ENCODE assay signal across 10 cellular contexts in genomic region chr19:38255759-38256052, GRCh38. TPM values are rescaled to one million over a fixed set of nuclear protein-coding genes. Genes with fewer than 3 reads are reported as not detected.
DNase-seq lines count a peak whose midpoint lies in the region; ATAC-seq, FAIRE-seq and TF ChIP-seq lines count a peak whose summit lies in the region.
"Had no signal": no experiment of that assay in that cellular context is flagged by ENCODE, and none has a peak within 500 bp of the region (broad histone marks: within the 10 kb centered on the region; RNA-seq: fewer than 3 reads in every experiment).

No MANE protein-coding gene starts in this region.

- H3K4me3 ChIP-seq in BLaER1 = peak overlapping the region; percentile 75
- H3K4me3 ChIP-seq in SJSA1 = peak overlapping the region; percentile 31; the same call in 1 of the 2 replicates
- H3K4me3 ChIP-seq in fibroblast of pulmonary artery (replicated peaks; ENCODE audit: low read depth, low read length) = peak overlapping the region; percentile 58

- H3K4me1 ChIP-seq in BLaER1 = peaks cover 62% of the 10 kb centered on the region
- H3K4me1 ChIP-seq in SJSA1 (replicated peaks) = peaks cover 39% of the 10 kb centered on the region

- no peak for ATAC-seq in GM19324 (IDR thresholded peaks at IDR 0.05; ENCODE audit: low FRiP score, unreplicated experiment)

- no peaks in the 10 kb centered on the region for H3K36me3 Mint-ChIP-seq in osteocyte (ENCODE audit: unreplicated experiment)
- H3K36me3 Mint-ChIP-seq: activated naive CD4-positive, alpha-beta T cell treated with anti-CD3 and anti-CD28 coated beads, Interleukin-2, amount 50 U/mL, for 24 hours had no signal

- peak overlapping the region; percentile 85 for H3K27ac ChIP-seq in BLaER1
- H3K27ac ChIP-seq in SJSA1 = no peak overlapping the region

- H4K20me1 ChIP-seq in BLaER1 = no peaks in the 10 kb centered on the region

- no peaks in the 10 kb centered on the region for H3K27me3 Mint-ChIP-seq in osteocyte (ENCODE audit: unreplicated experiment)

- H3K4me3 Mint-ChIP-seq in osteocyte (ENCODE audit: unreplicated experiment) = peak overlapping the region; percentile 71
- H3K4me3 Mint-ChIP-seq: activated naive CD4-positive, alpha-beta T cell treated with anti-CD3 and anti-CD28 coated beads, Interleukin-2, amount 50 U/mL, for 24 hours had no signal

- peaks cover 46% of the 10 kb centered on the region for H3K4me1 Mint-ChIP-seq in osteocyte (ENCODE audit: unreplicated experiment)
- H3K4me1 Mint-ChIP-seq: activated naive CD4-positive, alpha-beta T cell treated with anti-CD3 and anti-CD28 coated beads, Interleukin-2, amount 50 U/mL, for 24 hours had no signal

- H3K36me3 ChIP-seq in BLaER1 = no peaks in the 10 kb centered on the region
- no peaks in the 10 kb centered on the region for H3K36me3 ChIP-seq in SJSA1

- no peak for TF ChIP-seq POLR2A in H54 (IDR thresholded peaks at IDR 0.05; ENCODE audit: low read depth, low read length)

- peak overlapping the region; percentile 83 for H3K9ac ChIP-seq in BLaER1

- peak overlapping the region; percentile 85 for H3K27ac Mint-ChIP-seq in osteocyte (ENCODE audit: unreplicated experiment)
- H3K27ac Mint-ChIP-seq: activated naive CD4-positive, alpha-beta T cell treated with anti-CD3 and anti-CD28 coated beads, Interleukin-2, amount 50 U/mL, for 24 hours had no signal

- H3K27me3 ChIP-seq in BLaER1 (no peaks in the 10 kb centered on the region), SJSA1 (replicated peaks) (peaks cover 9% of the 10 kb centered on the region; the same call in 1 of the 2 replicates)

- TF ChIP-seq CTCF in fibroblast of pulmonary artery (IDR thresholded peaks at IDR 0.05; ENCODE audit: low read length, missing control alignments) (no peak), osteocyte (IDR thresholded peaks at IDR 0.05) (no peak)

- DNase-seq in SJSA1 (ENCODE audit: low read depth in 1 of 2, low spot score in 2 of 2) (no peak), fibroblast of pulmonary artery (ENCODE audit: low read depth) (no peak), osteocyte (ENCODE audit: extremely low spot score, unreplicated experiment) (no peak), HuH-7.5 (ENCODE audit: low spot score) (no peak), H54 (ENCODE audit: insufficient read length, low spot score) (no peak), HuH-7 (ENCODE audit: low spot score) (no peak)
- DNase-seq: NCI-H1105 treated with DMSO at 0.1 percent for 48 hours had no signal

- H3K9me3 ChIP-seq in BLaER1 (no peaks in the 10 kb centered on the region), SJSA1 (replicated peaks) (no peaks in the 10 kb centered on the region)

- H3K9me3 Mint-ChIP-seq in osteocyte (ENCODE audit: unreplicated experiment) = no peaks in the 10 kb centered on the region
- H3K9me3 Mint-ChIP-seq: activated naive CD4-positive, alpha-beta T cell treated with anti-CD3 and anti-CD28 coated beads, Interleukin-2, amount 50 U/mL, for 24 hours had no signal

- H3K4me2 ChIP-seq in BLaER1 = peak overlapping the region; percentile 79

- FAIRE-seq in H54 (lab: Jason Lieb, UNC) = no peak

RNA-seq across cellular contexts. Expression of gene PPP1R14A, which starts 0.5 kb away (rescaled TPM):
- total RNA-seq in SJSA1 (2014; rRNA removed; shearing (Covaris generic)) = not detected in 2 replicates
- 45.1 TPM in 2 replicates for total RNA-seq in osteocyte

RNA-seq across cellular contexts. Expression of gene SPINT2, which starts 8.7 kb away (rescaled TPM):
- total RNA-seq in SJSA1 (2014; rRNA removed; shearing (Covaris generic)) = not detected in 2 replicates
- total RNA-seq in osteocyte = 29.5 and 30.4 TPM in 2 replicates

RNA-seq across cellular contexts. Expression of gene DPF1, which starts 31.7 kb away (rescaled TPM):
- total RNA-seq in SJSA1 (2014; rRNA removed; shearing (Covaris generic)) = 10.5 and 10.6 TPM in 2 replicates
- total RNA-seq in osteocyte = 0.63 and 2.2 TPM in 2 replicates

RNA-seq across cellular contexts. Expression of gene C19orf33, which starts 48.3 kb away (rescaled TPM):
- not detected in 2 replicates for total RNA-seq in SJSA1 (2014; rRNA removed; shearing (Covaris generic))
- total RNA-seq in osteocyte = not detected in 2 replicates

Comparison
In these comparisons a context has a peak if more than half of its experiments do, and no peak if none do; other contexts are left out.
1. RNA of gene PPP1R14A, which starts 0.5 kb away (total RNA-seq): 45.1 TPM in osteocyte; not detected in SJSA1; every median in the first group is over 10 times any median in the second.
2. RNA of gene SPINT2, which starts 8.7 kb away (total RNA-seq): 29.5 to 30.4 TPM in osteocyte; not detected in SJSA1; every median in the first group is over 10 times any median in the second.
3. Peak in every context shown above with its lines, with median percentiles within 50 percentile points of each other: H3K4me3 ChIP-seq.